In the genomic region with DNA sequence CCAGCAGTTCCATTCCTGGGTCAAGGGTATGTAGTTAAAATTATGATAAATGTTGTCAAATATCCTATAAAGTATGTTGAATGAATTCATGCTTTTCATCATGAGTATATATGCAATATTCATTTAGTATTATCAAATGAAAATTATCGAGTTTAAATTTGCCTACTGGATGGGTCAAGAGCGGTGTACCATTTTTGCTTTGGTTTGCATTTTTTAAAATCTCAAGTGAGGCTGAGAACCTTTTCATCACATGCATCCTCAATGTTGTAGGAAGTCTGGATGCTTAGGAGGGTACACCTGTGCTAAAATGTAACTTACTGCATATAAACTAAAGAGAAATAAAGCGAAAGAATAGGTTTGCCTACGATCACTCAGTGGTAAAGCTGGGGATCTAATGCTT, we compare ENCODE assay signal across 27 cellular contexts.
"Had no signal": no experiment of that assay in that cellular context is flagged by ENCODE, and none has a peak within 500 bp of the region (broad histone marks: within the 10 kb centered on the region; RNA-seq: fewer than 3 reads in every experiment).

No MANE protein-coding gene starts in this region.

- H3K4me1 ChIP-seq: stomach, suprapubic skin, testis, thyroid gland, tibial artery, tibial nerve, transverse colon, upper lobe of left lung, upper lobe of right lung, uterus, vagina had no signal

- ATAC-seq: stimulated activated effector memory CD8-positive, alpha-beta T cell treated with anti-CD3 and anti-CD28 coated beads, Interleukin-12 subunit alpha, Interleukin-12 subunit beta, amount 100 ng/mL, for 72 hours; stimulated activated memory B cell treated with anti-CD40 and anti-IgM and Interleukin-4, amounts not matched to agents 10 μg/mL and 1 μg/mL and 100 μg/mL, for 72 hours; stimulated activated naive B cell treated with anti-CD40 and anti-IgM and Interleukin-4, amounts not matched to agents 10 μg/mL and 1 μg/mL and 100 μg/mL, for 72 hours; stimulated activated naive CD8-positive, alpha-beta T cell treated with anti-CD3 and anti-CD28 coated beads, Interleukin-15, amount 100 ng/mL, for 72 hours; stimulated activated naive CD8-positive, alpha-beta T cell treated with anti-CD3 and anti-CD28 coated beads, Interleukin-15, Interleukin-2, amounts not matched to agents 100 U/mL and 50 U/mL, for 24 hours; upper lobe of right lung had no signal

- H3K4me3 ChIP-seq: stomach, suprapubic skin, testis, thoracic aorta, thyroid gland, tibial artery, tibial nerve, transverse colon, upper lobe of left lung, upper lobe of right lung, uterus, vagina had no signal

- H3K27ac ChIP-seq: stomach, suprapubic skin, testis, thoracic aorta, thyroid gland, tibial artery, tibial nerve, transverse colon, upper lobe of left lung, upper lobe of right lung, uterus, vagina had no signal

- H3K36me3 ChIP-seq: uterus had no signal

- DNase-seq: stimulated activated CD4-positive, alpha-beta T cell treated with anti-CD3 and anti-CD28 coated beads, Interleukin-2, amount 100 ng/mL, for 48 hours; stimulated activated CD4-positive, alpha-beta T cell treated with anti-CD3 and anti-CD28 coated beads, Interleukin-4, amount 100 ng/mL, for 1 hour; stimulated activated CD4-positive, alpha-beta T cell treated with anti-CD3 and anti-CD28 coated beads, Interleukin-4, amount 100 ng/mL, for 24 hours; stimulated activated CD4-positive, alpha-beta T cell treated with anti-CD3 and anti-CD28 coated beads, Interleukin-4, amount 100 ng/mL, for 4 hours; stimulated activated CD8-positive, alpha-beta memory T cell treated with anti-CD3 and anti-CD28 coated beads, Interleukin-4, amount 100 ng/mL, for 48 hours; stimulated activated naive B cell treated with anti-CD40 and anti-IgM and Interleukin-4, amounts not matched to agents 10 μg/mL and 1 μg/mL and 100 μg/mL, for 72 hours; stimulated activated naive CD4-positive, alpha-beta T cell; stimulated activated naive CD4-positive, alpha-beta T cell treated with Interleukin-2 at 50 U/mL for 16 hours; stimulated activated naive CD8-positive, alpha-beta T cell treated with anti-CD3 and anti-CD28 coated beads, Interleukin-15, amount 100 ng/mL, for 72 hours; stimulated activated naive CD8-positive, alpha-beta T cell treated with anti-CD3 and anti-CD28 coated beads, Interleukin-15, Interleukin-2, amounts not matched to agents 100 U/mL and 50 U/mL, for 24 hours; stomach; substantia nigra; testis; thyroid gland; tibial artery; transverse colon; trophoblast cell; upper lobe of left lung; upper lobe of right lung; uterus had no signal

- FAIRE-seq: urothelium cell line had no signal

- H3K27me3 ChIP-seq: stomach, suprapubic skin, testis, thyroid gland, tibial artery, tibial nerve, transverse colon, upper lobe of left lung, upper lobe of right lung, uterus, vagina had no signal

- H3K9me3 ChIP-seq: stomach, suprapubic skin, testis, thoracic aorta, thyroid gland, tibial artery, tibial nerve, transverse colon, upper lobe of left lung, upper lobe of right lung, uterus, vagina had no signal
